In genomic region chr2:82283075-82283474, GRCh38 we compare ENCODE assay signal across 31 cellular contexts.
"Had no signal": no experiment of that assay in that cellular context is flagged by ENCODE, and none has a peak within 500 bp of the region (broad histone marks: within the 10 kb centered on the region; RNA-seq: fewer than 3 reads in every experiment).

No MANE protein-coding gene starts in this region.

- H3K4me3 ChIP-seq: adrenal gland, body of pancreas, esophagus muscularis mucosa, gastrocnemius medialis, heart left ventricle had no signal

- H3K27me3 ChIP-seq: adrenal gland, body of pancreas, esophagus muscularis mucosa, foreskin keratinocyte, gastrocnemius medialis, heart left ventricle had no signal

- ATAC-seq: activated CD4-positive, CD25-positive, alpha-beta regulatory T cell treated with anti-CD3 and anti-CD28 coated beads, Interleukin-2, amount 50 U/mL, for 24 hours; activated CD8-positive, alpha-beta T cell treated with anti-CD3 and anti-CD28 coated beads for 36 hours; activated naive CD8-positive, alpha-beta T cell treated with anti-CD3 and anti-CD28 coated beads, Interleukin-2, amount 50 U/mL, for 24 hours; activated T-cell treated with anti-CD3 and anti-CD28 coated beads, Interleukin-2, amount 50 U/mL, for 4 hours; body of pancreas; effector memory CD8-positive, alpha-beta T cell; foreskin keratinocyte; gastrocnemius medialis; T-helper 17 cell had no signal

- FAIRE-seq: colon had no signal

- H3K4me1 ChIP-seq: adrenal gland, body of pancreas, esophagus muscularis mucosa, foreskin keratinocyte, gastrocnemius medialis, heart left ventricle had no signal

- H3K27ac ChIP-seq: adrenal gland, body of pancreas, esophagus muscularis mucosa, foreskin keratinocyte, gastrocnemius medialis, heart left ventricle, WERI-Rb-1 had no signal

- H3K9me3 ChIP-seq: adrenal gland, body of pancreas, esophagus muscularis mucosa, gastrocnemius medialis, heart left ventricle had no signal

- H3K36me3 ChIP-seq: adrenal gland, esophagus muscularis mucosa, gastrocnemius medialis, heart left ventricle, WERI-Rb-1 had no signal

- DNase-seq: activated B cell treated with CpG ODN at 0.5 μM for 24 hours; activated CD4-positive, alpha-beta T cell treated with anti-CD3 and anti-CD28 coated beads for 48 hours; activated CD4-positive, alpha-beta T cell treated with anti-CD3 and anti-CD28 coated beads, Interleukin-2, amount 50 U/mL, for 1 hour; activated CD4-positive, alpha-beta T cell treated with anti-CD3 and anti-CD28 coated beads, Interleukin-2, amount 50 U/mL, for 48 hours; activated CD8-positive, alpha-beta memory T cell treated with anti-CD3 and anti-CD28 coated beads for 24 hours; activated CD8-positive, alpha-beta T cell treated with anti-CD3 and anti-CD28 coated beads for 36 hours; activated effector memory CD4-positive, alpha-beta T cell treated with anti-CD3 and anti-CD28 coated beads, Interleukin-2, amount 50 U/mL, for 16 hours; activated naive CD4-positive, alpha-beta T cell treated with anti-CD3 and anti-CD28 coated beads for 36 hours; activated naive CD8-positive, alpha-beta T cell treated with anti-CD3 and anti-CD28 coated beads for 36 hours; activated naive CD8-positive, alpha-beta T cell treated with anti-CD3 and anti-CD28 coated beads, Interleukin-2, amount 50 U/mL, for 24 hours; activated T-cell treated with anti-CD3 and anti-CD28 coated beads, Interleukin-2, amount 50 U/mL, for 4 hours; adrenal gland; amygdala; aorta; body of pancreas; caudate nucleus; cortex of kidney; dermis blood vessel endothelial cell; effector CD4-positive, alpha-beta T cell; effector memory CD8-positive, alpha-beta T cell; erythroblast; foreskin keratinocyte; gastrocnemius medialis; glutamatergic neuron; heart left ventricle; T-helper 17 cell; T1000; WERI-Rb-1 had no signal
